34 cellular contexts compared by ENCODE assay signal in genomic region chr17:21542070-21542469, GRCh38.
"Had no signal": no experiment of that assay in that cellular context is flagged by ENCODE, and none has a peak within 500 bp of the region (broad histone marks: within the 10 kb centered on the region; RNA-seq: fewer than 3 reads in every experiment).

No MANE protein-coding gene starts in this region.

- DNase-seq: activated CD4-positive, alpha-beta T cell treated with anti-CD3 and anti-CD28 coated beads for 1 hour; activated CD4-positive, alpha-beta T cell treated with anti-CD3 and anti-CD28 coated beads for 48 hours; activated CD4-positive, alpha-beta T cell treated with anti-CD3 and anti-CD28 coated beads, Interleukin-2, amount 50 U/mL, for 48 hours; activated CD4-positive, CD25-positive, alpha-beta regulatory T cell; activated CD8-positive, alpha-beta memory T cell treated with anti-CD3 and anti-CD28 coated beads, Interleukin-2, amount 50 U/mL, for 4 hours; activated CD8-positive, alpha-beta T cell treated with anti-CD3 and anti-CD28 coated beads, Interleukin-2, amount 10 ng/mL, durations not matched to agents 7 days and 5 days; activated gamma-delta T cell treated with Interleukin-2 at 50 U/mL for 16 hours; activated naive CD4-positive, alpha-beta T cell treated with anti-CD3 and anti-CD28 coated beads for 36 hours; activated T-cell treated with anti-CD3 and anti-CD28 coated beads for 4 hours; activated T-cell treated with anti-CD3 and anti-CD28 coated beads, Interleukin-2, amount 50 U/mL, for 4 hours; adrenal gland; body of pancreas; Kasumi-1; KG1; MG63; MV-4-11; NCI-H1092; NCI-H1436 treated with DMSO at 0.1 percent for 48 hours; NCI-H1694 treated with DMSO at 0.1 percent for 48 hours; NCI-H2029; NCI-H510A; NCI-H526; NCI-H748 treated with DMSO at 0.1 percent for 48 hours; NK-92 treated with Interleukin-12 subunit alpha and Interleukin-12 subunit beta, amount 100 ng/mL, for 24 hours; OCI-M1; Right ventricle myocardium superior; SW 1271; T-helper 1 cell; T-helper 2 cell; T1000; WERI-Rb-1 had no signal

- H3K27ac Mint-ChIP-seq: activated CD8-positive, alpha-beta T cell treated with anti-CD3 and anti-CD28 coated beads, Interleukin-2, amount 10 ng/mL, durations not matched to agents 7 days and 5 days; activated naive CD4-positive, alpha-beta T cell treated with anti-CD3 and anti-CD28 coated beads for 36 hours; activated naive CD4-positive, alpha-beta T cell treated with anti-CD3 and anti-CD28 coated beads, Interleukin-2, amount 50 U/mL, for 72 hours; activated T-helper 1 cell treated with anti-CD3 and anti-CD28 coated beads, Interleukin-12 subunit alpha, Interleukin-12 subunit beta, Interleukin-2, Interleukin-4 antibody, amounts not matched to agents 30 ng/mL and 10 ng/mL and 1 ng/mL, durations not matched to agents 14 hours and 24 hours and 36 hours had no signal

- H3K4me3 ChIP-seq: adrenal gland, body of pancreas, breast epithelium, MG63 had no signal

- H3K4me3 Mint-ChIP-seq: activated CD8-positive, alpha-beta T cell treated with anti-CD3 and anti-CD28 coated beads, Interleukin-2, amount 10 ng/mL, durations not matched to agents 7 days and 5 days; activated naive CD4-positive, alpha-beta T cell treated with anti-CD3 and anti-CD28 coated beads for 36 hours; activated T-cell treated with anti-CD3 and anti-CD28 coated beads, Interleukin-2, amount 50 U/mL, for 4 hours; activated T-helper 1 cell treated with anti-CD3 and anti-CD28 coated beads, Interleukin-12 subunit alpha, Interleukin-12 subunit beta, Interleukin-2, Interleukin-4 antibody, amounts not matched to agents 30 ng/mL and 10 ng/mL and 1 ng/mL, durations not matched to agents 14 hours and 24 hours and 36 hours had no signal
